In genomic region chr4:74615411-74615810, GRCh38 we compare ENCODE assay signal across 19 cellular contexts.
DNase-seq lines count a peak whose midpoint lies in the region; ATAC-seq, FAIRE-seq and TF ChIP-seq lines count a peak whose summit lies in the region.
"Had no signal": no experiment of that assay in that cellular context is flagged by ENCODE, and none has a peak within 500 bp of the region (broad histone marks: within the 10 kb centered on the region; RNA-seq: fewer than 3 reads in every experiment).

No MANE protein-coding gene starts in this region.

- TF ChIP-seq CTCF in A673 (conservative IDR thresholded peaks at IDR 0.05; ENCODE audit: low read depth, low read length) (no peak), D721Med (IDR thresholded peaks at IDR 0.05; ENCODE audit: insufficient read depth, missing control alignments) (no peak)

- intact Hi-C loops in A673 (cut with micrococcal nuclease; ENCODE audit: unreplicated experiment) (no loop called here), left ventricle myocardium superior (cut with micrococcal nuclease) (no loop called here)

- CTCF ChIA-PET in A673 (lab: Charles Lee): no interaction called here

- H3K9me3 ChIP-seq in A673 (ENCODE audit: low read depth, low read length, poor library complexity, severe bottlenecking): no peaks in the 10 kb centered on the region
- H3K9me3 ChIP-seq: BLaER1 had no signal

- no peak overlapping the region for H3K4me3 ChIP-seq in A673 (ENCODE audit: low read depth, low read length, poor library complexity, severe bottlenecking)
- H3K4me3 ChIP-seq: A549, BLaER1 had no signal

- POLR2A ChIA-PET in A673 (lab: Charles Lee; ENCODE audit: low non-redundant PET): interaction anchor here (0.7 kb wide), 1 partner anchor 1100 kb away, joined by 3 read pairs; no protein-coding TSS in a partner anchor

- DNase-seq in A673 (ENCODE audit: low spot score) (peak; percentile 59), D721Med (ENCODE audit: insufficient read length, low spot score) (no peak), NCI-H82 treated with DMSO at 0.1 percent for 48 hours (lab: John Stamatoyannopoulos, UW; ENCODE audit: unreplicated experiment) (peak; percentile 16), medulla oblongata (ENCODE audit: extremely low spot score) (no peak), NCI-H526 treated with DMSO at 0.1 percent for 48 hours (lab: John Stamatoyannopoulos, UW) (no peak), left ventricle myocardium superior (no peak)
- DNase-seq: CD8-positive, alpha-beta T cell; DMS153; DMS79; GDM1; GOT3; H9 had no signal

- no peaks in the 10 kb centered on the region for H3K36me3 ChIP-seq in A673 (ENCODE audit: insufficient read depth, low read length, poor library complexity, severe bottlenecking)
- H3K36me3 ChIP-seq: BLaER1 had no signal

- H3K4me1 ChIP-seq in A673 (ENCODE audit: insufficient read depth, low read length, poor library complexity, severe bottlenecking): peaks cover 6% of the 10 kb centered on the region
- H3K4me1 ChIP-seq: BLaER1 had no signal

- FAIRE-seq in D721Med (lab: Jason Lieb, UNC) (peak; percentile 38), endometrium (lab: Jason Lieb, UNC) (peak; percentile 87)
- FAIRE-seq: A549, GM12892, GM18507 had no signal

- no peaks in the 10 kb centered on the region for H3K27me3 ChIP-seq in A673 (replicated peaks; ENCODE audit: insufficient read depth, low read depth, low read length, poor library complexity)
- H3K27me3 ChIP-seq: BLaER1 had no signal

- H3K27ac ChIP-seq in A673 (ENCODE audit: low read depth, low read length, poor library complexity, severe bottlenecking): no peak overlapping the region
- H3K27ac ChIP-seq: 22Rv1, BLaER1 had no signal

- no TSS peak for BruUV-seq in A673 (replicated peaks; lab: Mats Ljungman, UMichigan)

- ATAC-seq in left ventricle myocardium superior: no peak
- ATAC-seq in HG02610 (IDR thresholded peaks at IDR 0.05; ENCODE audit: unreplicated experiment): no peak
- ATAC-seq: A549; CD8-positive, alpha-beta T cell had no signal

Comparison
In these comparisons a context has a peak if more than half of its experiments do, and no peak if none do; other contexts are left out.
1. DNase-seq: peak in A673 (single experiment) and NCI-H82 treated with DMSO at 0.1 percent for 48 hours (single experiment); none in D721Med (single experiment), medulla oblongata (single experiment), NCI-H526 treated with DMSO at 0.1 percent for 48 hours (single experiment) and left ventricle myocardium superior (single experiment).